ENCODE assay signal across 8 cellular contexts in the genomic region with DNA sequence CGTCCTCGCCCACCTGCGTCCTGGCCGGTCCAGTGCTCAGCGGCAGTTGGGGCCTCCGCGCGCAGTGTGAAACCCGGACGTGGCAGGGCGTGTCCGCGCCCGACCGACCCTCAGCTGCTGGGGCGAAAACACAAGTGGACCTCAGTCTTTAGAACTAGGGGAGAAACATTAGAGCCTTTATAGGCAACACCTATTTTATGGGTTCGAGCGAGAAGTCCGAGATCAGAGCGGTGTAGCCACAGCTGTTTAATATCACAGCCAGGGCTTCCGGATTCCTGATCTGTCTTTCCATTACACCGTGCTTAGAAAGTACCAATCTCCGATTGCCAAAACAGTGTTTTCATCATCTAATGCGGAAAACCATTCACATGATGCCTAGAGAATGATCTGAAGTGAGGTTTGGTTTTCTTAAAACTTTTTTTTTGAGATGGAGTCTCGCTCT. TPM values are rescaled to one million over a fixed set of nuclear protein-coding genes. Genes with fewer than 3 reads are reported as not detected.
DNase-seq lines count a peak whose midpoint lies in the region; ATAC-seq lines count a peak whose summit lies in the region.

No MANE protein-coding gene starts in this region.

- ATAC-seq in GM21786 (IDR thresholded peaks at IDR 0.05; ENCODE audit: unreplicated experiment) (peak; percentile 11), sciatic nerve (no peak)

- H3K36me3 ChIP-seq in ES-I3 (ENCODE audit: insufficient read depth, low read length): no peaks in the 10 kb centered on the region; the same call in 1 of the 2 replicates

- peak overlapping the region; percentile 99 for H3K9ac ChIP-seq in ES-I3 (ENCODE audit: low read depth, low read length)

- H3K27me3 ChIP-seq in mononuclear cell (ENCODE audit: insufficient read depth, low read length): no peaks in the 10 kb centered on the region

- no peaks in the 10 kb centered on the region; the same call in 1 of the 2 replicates for H3K4me1 ChIP-seq in ES-I3 (ENCODE audit: insufficient read depth, low read length)
- peaks cover 24% of the 10 kb centered on the region for H3K4me1 ChIP-seq in mononuclear cell (ENCODE audit: insufficient read depth, low read length)

- intact Hi-C loops in sciatic nerve (cut with DNase I): no loop called here

- peak overlapping the region; percentile 94 for H3K4me3 ChIP-seq in mononuclear cell (ENCODE audit: low read length)

- DNase-seq in NAMALWA (ENCODE audit: low spot score): peak; percentile 64
- peak; percentile 42 for DNase-seq in dermis blood vessel endothelial cell
- no peak for DNase-seq in activated gamma-delta T cell treated with Interleukin-2 at 50 U/mL for 16 hours
- DNase-seq in sciatic nerve (ENCODE audit: low spot score): no peak
- no peak for DNase-seq in stimulated activated CD4-positive, alpha-beta T cell treated with anti-CD3 and anti-CD28 coated beads, Interleukin-2, amount 100 ng/mL, for 24 hours

- no peaks in the 10 kb centered on the region for H3K9me3 ChIP-seq in ES-I3 (ENCODE audit: control insufficient read depth, insufficient read depth, low read length)
- H3K9me3 ChIP-seq in mononuclear cell (ENCODE audit: low read depth, low read length): no peaks in the 10 kb centered on the region

RNA-seq across cellular contexts. Expression of a gene that starts 0.5 kb away (rescaled TPM):
- total RNA-seq in dermis blood vessel endothelial cell (4.8 and 10.7 TPM in 2 replicates), mononuclear cell (1.2 TPM), sciatic nerve (0.53 TPM)

RNA-seq across cellular contexts. Expression of a gene that starts 59.6 kb away (rescaled TPM):
- 31.0 and 46.1 TPM in 2 replicates for total RNA-seq in dermis blood vessel endothelial cell
- total RNA-seq in mononuclear cell: 13.9 TPM
- 38.3 TPM for total RNA-seq in sciatic nerve

Comparison
In these comparisons a context has a peak if more than half of its experiments do, and no peak if none do; other contexts are left out.
1. DNase-seq: peak in NAMALWA (single experiment) and dermis blood vessel endothelial cell (single experiment); none in activated gamma-delta T cell treated with Interleukin-2 at 50 U/mL for 16 hours (single experiment), sciatic nerve (single experiment) and stimulated activated CD4-positive, alpha-beta T cell treated with anti-CD3 and anti-CD28 coated beads, Interleukin-2, amount 100 ng/mL, for 24 hours (0 of 2).